1 cellular context compared by ENCODE assay signal in the genomic region with DNA sequence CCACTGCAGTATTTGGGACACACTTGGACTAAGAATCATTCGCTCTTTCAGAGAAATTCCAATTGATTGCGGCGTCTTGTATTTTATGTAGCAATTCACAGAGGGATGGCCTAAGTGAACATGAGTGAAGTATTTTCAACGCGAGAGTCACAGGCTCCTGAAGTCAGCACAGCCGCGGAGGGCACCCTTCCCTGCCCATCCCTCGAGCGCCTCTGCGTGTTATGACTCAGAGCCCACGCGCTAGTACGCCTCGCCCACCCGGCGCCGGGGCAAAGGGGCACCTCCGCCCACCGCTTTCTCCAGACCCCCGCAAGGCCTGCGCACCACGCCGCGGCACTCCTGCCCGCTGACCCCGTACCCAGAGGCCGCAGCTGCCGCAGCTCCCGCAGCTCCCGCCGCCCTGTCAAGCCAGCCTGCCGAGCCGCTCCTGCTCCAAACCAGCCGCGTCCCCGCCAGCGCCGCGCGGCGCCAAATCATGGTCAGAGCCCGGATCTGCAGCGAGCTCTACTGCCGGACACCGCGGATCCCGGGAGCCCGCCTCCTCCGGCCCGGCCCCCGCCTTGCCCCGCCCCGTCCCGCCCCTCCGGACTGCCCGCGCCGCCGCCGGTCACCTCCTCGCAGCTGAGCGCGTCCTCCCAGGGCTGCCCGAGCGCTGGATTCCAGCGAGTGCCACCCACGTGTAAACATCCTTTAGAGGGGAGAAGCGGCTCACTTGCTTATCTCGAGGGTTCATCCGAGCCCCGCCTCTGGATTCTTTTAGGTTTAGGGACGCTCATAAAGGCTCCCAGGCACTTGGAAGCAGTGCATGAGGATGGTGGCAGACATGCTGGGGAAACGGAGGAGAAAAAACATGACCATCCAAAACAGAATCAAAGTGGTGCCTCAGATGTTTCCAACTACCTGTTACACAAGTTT.
TF ChIP-seq lines count a peak whose summit lies in the region.

A gene with protein sequence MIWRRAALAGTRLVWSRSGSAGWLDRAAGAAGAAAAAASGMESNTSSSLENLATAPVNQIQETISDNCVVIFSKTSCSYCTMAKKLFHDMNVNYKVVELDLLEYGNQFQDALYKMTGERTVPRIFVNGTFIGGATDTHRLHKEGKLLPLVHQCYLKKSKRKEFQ (minus strand): TSS at position 509 of the 915 bp plus-strand sequence. CDS start 32 bp downstream, at position 477.

TF ChIP-seq in HepG2, 621 proteins besides CTCF, POLR2A, EP300 and RAD21 (continued from another document and continues in another):
- TF ChIP-seq, protein P1, sequence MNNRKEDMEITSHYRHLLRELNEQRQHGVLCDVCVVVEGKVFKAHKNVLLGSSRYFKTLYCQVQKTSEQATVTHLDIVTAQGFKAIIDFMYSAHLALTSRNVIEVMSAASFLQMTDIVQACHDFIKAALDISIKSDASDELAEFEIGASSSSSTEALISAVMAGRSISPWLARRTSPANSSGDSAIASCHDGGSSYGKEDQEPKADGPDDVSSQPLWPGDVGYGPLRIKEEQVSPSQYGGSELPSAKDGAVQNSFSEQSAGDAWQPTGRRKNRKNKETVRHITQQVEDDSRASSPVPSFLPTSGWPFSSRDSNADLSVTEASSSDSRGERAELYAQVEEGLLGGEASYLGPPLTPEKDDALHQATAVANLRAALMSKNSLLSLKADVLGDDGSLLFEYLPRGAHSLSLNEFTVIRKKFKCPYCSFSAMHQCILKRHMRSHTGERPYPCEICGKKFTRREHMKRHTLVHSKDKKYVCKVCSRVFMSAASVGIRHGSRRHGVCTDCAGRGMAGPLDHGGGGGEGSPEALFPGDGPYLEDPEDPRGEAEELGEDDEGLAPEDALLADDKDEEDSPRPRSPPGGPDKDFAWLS (CRISPR knock-in tag; IDR thresholded peaks at IDR 0.05; ENCODE audit: borderline replicate concordance), result no peak
- TF ChIP-seq, protein P2, sequence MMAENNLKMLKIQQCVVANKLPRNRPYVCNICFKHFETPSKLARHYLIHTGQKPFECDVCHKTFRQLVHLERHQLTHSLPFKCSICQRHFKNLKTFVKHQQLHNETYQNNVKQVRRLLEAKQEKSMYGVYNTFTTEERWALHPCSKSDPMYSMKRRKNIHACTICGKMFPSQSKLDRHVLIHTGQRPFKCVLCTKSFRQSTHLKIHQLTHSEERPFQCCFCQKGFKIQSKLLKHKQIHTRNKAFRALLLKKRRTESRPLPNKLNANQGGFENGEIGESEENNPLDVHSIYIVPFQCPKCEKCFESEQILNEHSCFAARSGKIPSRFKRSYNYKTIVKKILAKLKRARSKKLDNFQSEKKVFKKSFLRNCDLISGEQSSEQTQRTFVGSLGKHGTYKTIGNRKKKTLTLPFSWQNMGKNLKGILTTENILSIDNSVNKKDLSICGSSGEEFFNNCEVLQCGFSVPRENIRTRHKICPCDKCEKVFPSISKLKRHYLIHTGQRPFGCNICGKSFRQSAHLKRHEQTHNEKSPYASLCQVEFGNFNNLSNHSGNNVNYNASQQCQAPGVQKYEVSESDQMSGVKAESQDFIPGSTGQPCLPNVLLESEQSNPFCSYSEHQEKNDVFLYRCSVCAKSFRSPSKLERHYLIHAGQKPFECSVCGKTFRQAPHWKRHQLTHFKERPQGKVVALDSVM (CRISPR knock-in tag; IDR thresholded peaks at IDR 0.05), result no peak
- TF ChIP-seq SP1 (IDR thresholded peaks at IDR 0.05) (no peak), SP1 (CRISPR knock-in tag; IDR thresholded peaks at IDR 0.05) (peak; percentile 75), RBFOX2 (IDR thresholded peaks at IDR 0.05; ENCODE audit: low read depth, low read length) (peak; percentile 86), RFXANK (CRISPR knock-in tag; IDR thresholded peaks at IDR 0.05) (no peak), ZBTB7A (CRISPR knock-in tag; IDR thresholded peaks at IDR 0.05) (no peak), NFE2L1 (CRISPR knock-in tag; IDR thresholded peaks at IDR 0.05; ENCODE audit: borderline replicate concordance) (no peak), KAT8 (CRISPR knock-in tag; IDR thresholded peaks at IDR 0.05) (peak; percentile 59), TBL1XR1 (IDR thresholded peaks at IDR 0.05; ENCODE audit: borderline replicate concordance, low read length, partially characterized antibody) (peak; percentile 21), NCOA5 (CRISPR knock-in tag; IDR thresholded peaks at IDR 0.05) (no peak)
- TF ChIP-seq, protein P3, sequence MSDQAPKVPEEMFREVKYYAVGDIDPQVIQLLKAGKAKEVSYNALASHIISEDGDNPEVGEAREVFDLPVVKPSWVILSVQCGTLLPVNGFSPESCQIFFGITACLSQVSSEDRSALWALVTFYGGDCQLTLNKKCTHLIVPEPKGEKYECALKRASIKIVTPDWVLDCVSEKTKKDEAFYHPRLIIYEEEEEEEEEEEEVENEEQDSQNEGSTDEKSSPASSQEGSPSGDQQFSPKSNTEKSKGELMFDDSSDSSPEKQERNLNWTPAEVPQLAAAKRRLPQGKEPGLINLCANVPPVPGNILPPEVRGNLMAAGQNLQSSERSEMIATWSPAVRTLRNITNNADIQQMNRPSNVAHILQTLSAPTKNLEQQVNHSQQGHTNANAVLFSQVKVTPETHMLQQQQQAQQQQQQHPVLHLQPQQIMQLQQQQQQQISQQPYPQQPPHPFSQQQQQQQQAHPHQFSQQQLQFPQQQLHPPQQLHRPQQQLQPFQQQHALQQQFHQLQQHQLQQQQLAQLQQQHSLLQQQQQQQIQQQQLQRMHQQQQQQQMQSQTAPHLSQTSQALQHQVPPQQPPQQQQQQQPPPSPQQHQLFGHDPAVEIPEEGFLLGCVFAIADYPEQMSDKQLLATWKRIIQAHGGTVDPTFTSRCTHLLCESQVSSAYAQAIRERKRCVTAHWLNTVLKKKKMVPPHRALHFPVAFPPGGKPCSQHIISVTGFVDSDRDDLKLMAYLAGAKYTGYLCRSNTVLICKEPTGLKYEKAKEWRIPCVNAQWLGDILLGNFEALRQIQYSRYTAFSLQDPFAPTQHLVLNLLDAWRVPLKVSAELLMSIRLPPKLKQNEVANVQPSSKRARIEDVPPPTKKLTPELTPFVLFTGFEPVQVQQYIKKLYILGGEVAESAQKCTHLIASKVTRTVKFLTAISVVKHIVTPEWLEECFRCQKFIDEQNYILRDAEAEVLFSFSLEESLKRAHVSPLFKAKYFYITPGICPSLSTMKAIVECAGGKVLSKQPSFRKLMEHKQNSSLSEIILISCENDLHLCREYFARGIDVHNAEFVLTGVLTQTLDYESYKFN (CRISPR knock-in tag; conservative IDR thresholded peaks at IDR 0.05), result peak; percentile 45; the same call in 1 of the 2 replicates
- TF ChIP-seq, protein P4, sequence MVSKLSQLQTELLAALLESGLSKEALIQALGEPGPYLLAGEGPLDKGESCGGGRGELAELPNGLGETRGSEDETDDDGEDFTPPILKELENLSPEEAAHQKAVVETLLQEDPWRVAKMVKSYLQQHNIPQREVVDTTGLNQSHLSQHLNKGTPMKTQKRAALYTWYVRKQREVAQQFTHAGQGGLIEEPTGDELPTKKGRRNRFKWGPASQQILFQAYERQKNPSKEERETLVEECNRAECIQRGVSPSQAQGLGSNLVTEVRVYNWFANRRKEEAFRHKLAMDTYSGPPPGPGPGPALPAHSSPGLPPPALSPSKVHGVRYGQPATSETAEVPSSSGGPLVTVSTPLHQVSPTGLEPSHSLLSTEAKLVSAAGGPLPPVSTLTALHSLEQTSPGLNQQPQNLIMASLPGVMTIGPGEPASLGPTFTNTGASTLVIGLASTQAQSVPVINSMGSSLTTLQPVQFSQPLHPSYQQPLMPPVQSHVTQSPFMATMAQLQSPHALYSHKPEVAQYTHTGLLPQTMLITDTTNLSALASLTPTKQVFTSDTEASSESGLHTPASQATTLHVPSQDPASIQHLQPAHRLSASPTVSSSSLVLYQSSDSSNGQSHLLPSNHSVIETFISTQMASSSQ (IDR thresholded peaks at IDR 0.05; ENCODE audit: low read depth), result no peak
- TF ChIP-seq, protein P4 (CRISPR knock-in tag; IDR thresholded peaks at IDR 0.05; ENCODE audit: borderline replicate concordance), result peak; percentile 20; the same call in 1 of the 2 replicates
- TF ChIP-seq, protein P5, sequence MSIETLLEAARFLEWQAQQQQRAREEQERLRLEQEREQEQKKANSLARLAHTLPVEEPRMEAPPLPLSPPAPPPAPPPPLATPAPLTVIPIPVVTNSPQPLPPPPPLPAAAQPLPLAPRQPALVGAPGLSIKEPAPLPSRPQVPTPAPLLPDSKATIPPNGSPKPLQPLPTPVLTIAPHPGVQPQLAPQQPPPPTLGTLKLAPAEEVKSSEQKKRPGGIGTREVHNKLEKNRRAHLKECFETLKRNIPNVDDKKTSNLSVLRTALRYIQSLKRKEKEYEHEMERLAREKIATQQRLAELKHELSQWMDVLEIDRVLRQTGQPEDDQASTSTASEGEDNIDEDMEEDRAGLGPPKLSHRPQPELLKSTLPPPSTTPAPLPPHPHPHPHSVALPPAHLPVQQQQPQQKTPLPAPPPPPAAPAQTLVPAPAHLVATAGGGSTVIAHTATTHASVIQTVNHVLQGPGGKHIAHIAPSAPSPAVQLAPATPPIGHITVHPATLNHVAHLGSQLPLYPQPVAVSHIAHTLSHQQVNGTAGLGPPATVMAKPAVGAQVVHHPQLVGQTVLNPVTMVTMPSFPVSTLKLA (IDR thresholded peaks at IDR 0.05), result no peak
- TF ChIP-seq, protein P6, sequence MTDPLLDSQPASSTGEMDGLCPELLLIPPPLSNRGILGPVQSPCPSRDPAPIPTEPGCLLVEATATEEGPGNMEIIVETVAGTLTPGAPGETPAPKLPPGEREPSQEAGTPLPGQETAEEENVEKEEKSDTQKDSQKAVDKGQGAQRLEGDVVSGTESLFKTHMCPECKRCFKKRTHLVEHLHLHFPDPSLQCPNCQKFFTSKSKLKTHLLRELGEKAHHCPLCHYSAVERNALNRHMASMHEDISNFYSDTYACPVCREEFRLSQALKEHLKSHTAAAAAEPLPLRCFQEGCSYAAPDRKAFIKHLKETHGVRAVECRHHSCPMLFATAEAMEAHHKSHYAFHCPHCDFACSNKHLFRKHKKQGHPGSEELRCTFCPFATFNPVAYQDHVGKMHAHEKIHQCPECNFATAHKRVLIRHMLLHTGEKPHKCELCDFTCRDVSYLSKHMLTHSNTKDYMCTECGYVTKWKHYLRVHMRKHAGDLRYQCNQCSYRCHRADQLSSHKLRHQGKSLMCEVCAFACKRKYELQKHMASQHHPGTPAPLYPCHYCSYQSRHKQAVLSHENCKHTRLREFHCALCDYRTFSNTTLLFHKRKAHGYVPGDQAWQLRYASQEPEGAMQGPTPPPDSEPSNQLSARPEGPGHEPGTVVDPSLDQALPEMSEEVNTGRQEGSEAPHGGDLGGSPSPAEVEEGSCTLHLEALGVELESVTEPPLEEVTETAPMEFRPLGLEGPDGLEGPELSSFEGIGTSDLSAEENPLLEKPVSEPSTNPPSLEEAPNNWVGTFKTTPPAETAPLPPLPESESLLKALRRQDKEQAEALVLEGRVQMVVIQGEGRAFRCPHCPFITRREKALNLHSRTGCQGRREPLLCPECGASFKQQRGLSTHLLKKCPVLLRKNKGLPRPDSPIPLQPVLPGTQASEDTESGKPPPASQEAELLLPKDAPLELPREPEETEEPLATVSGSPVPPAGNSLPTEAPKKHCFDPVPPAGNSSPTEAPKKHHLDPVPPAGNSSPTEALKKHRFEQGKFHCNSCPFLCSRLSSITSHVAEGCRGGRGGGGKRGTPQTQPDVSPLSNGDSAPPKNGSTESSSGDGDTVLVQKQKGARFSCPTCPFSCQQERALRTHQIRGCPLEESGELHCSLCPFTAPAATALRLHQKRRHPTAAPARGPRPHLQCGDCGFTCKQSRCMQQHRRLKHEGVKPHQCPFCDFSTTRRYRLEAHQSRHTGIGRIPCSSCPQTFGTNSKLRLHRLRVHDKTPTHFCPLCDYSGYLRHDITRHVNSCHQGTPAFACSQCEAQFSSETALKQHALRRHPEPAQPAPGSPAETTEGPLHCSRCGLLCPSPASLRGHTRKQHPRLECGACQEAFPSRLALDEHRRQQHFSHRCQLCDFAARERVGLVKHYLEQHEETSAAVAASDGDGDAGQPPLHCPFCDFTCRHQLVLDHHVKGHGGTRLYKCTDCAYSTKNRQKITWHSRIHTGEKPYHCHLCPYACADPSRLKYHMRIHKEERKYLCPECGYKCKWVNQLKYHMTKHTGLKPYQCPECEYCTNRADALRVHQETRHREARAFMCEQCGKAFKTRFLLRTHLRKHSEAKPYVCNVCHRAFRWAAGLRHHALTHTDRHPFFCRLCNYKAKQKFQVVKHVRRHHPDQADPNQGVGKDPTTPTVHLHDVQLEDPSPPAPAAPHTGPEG (CRISPR knock-in tag; IDR thresholded peaks at IDR 0.05), result 0 out of 2 replicates have a peak, but pooled peaks have one; percentile 36
- TF ChIP-seq, protein P7, sequence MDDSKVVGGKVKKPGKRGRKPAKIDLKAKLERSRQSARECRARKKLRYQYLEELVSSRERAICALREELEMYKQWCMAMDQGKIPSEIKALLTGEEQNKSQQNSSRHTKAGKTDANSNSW (CRISPR knock-in tag; IDR thresholded peaks at IDR 0.05; ENCODE audit: borderline replicate concordance), result no peak
- TF ChIP-seq, protein P8, sequence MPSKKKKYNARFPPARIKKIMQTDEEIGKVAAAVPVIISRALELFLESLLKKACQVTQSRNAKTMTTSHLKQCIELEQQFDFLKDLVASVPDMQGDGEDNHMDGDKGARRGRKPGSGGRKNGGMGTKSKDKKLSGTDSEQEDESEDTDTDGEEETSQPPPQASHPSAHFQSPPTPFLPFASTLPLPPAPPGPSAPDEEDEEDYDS (CRISPR knock-in tag; IDR thresholded peaks at IDR 0.05), result peak; percentile 57
